ENCODE assay signal across 10 cellular contexts in genomic region chr20:14712302-14712739, GRCh38.
DNase-seq lines count a peak whose midpoint lies in the region; ATAC-seq and TF ChIP-seq lines count a peak whose summit lies in the region.
"Had no signal": no experiment of that assay in that cellular context is flagged by ENCODE, and none has a peak within 500 bp of the region (broad histone marks: within the 10 kb centered on the region; RNA-seq: fewer than 3 reads in every experiment).

No MANE protein-coding gene starts in this region.

- no peak overlapping the region for H3K18ac ChIP-seq in neuronal stem cell (ENCODE audit: low read length)

- H3K79me1 ChIP-seq in neuronal stem cell (ENCODE audit: low read depth, low read length) = no peaks in the 10 kb centered on the region

- no peak overlapping the region for H2BK12ac ChIP-seq in neuronal stem cell (ENCODE audit: low read length)

- H3K27me3 ChIP-seq in PC-3 (ENCODE audit: low read length) (no peaks in the 10 kb centered on the region), neuronal stem cell (ENCODE audit: control insufficient read depth in 3 of 3, insufficient read depth in 3 of 3, low read depth in 1 of 3, low read length in 3 of 3) (no peaks in the 10 kb centered on the region)

- no peaks in the 10 kb centered on the region for H3K9me3 ChIP-seq in PC-3 (ENCODE audit: low read length)
- H3K9me3 ChIP-seq in neuronal stem cell (replicated peaks in 1 of 2; ENCODE audit: control insufficient read depth in 2 of 2, insufficient read depth in 1 of 2, low read depth in 1 of 2, low read length in 2 of 2) = peaks cover 0 to 4% of the 10 kb centered on the region in 2 donors

- no peak overlapping the region for H2BK120ac ChIP-seq in neuronal stem cell (ENCODE audit: low read depth, low read length)

- H3K4me1 ChIP-seq in PC-3 (ENCODE audit: insufficient read depth, low read length) (peaks cover 50% of the 10 kb centered on the region), neuronal stem cell (ENCODE audit: control insufficient read depth in 2 of 2, insufficient read depth in 1 of 2, low read depth in 1 of 2, low read length in 2 of 2) (peaks cover 19 to 22% of the 10 kb centered on the region in 2 donors)

- intact Hi-C loops in PC-3 (cut with micrococcal nuclease) = no loop called here
- intact Hi-C loops in activated CD8-positive, alpha-beta T cell treated with anti-CD3 and anti-CD28 coated beads for 36 hours (cut with micrococcal nuclease) = no loop called here

- H3K4me2 ChIP-seq in PC-3 (ENCODE audit: low read length) = peak overlapping the region; percentile 21
- H3K4me2 ChIP-seq in neuronal stem cell (ENCODE audit: insufficient read depth, low read length, poor library complexity, severe bottlenecking) = no peak overlapping the region

- no TSS peak for BruUV-seq in PC-3 (replicated peaks; lab: Mats Ljungman, UMichigan)

- no peak overlapping the region for H3K4me3 ChIP-seq in PC-3 (ENCODE audit: low read length)
- H3K4me3 ChIP-seq in fibroblast of mammary gland (ENCODE audit: control insufficient read depth, low read depth, low read length) = no peak overlapping the region
- H3K4me3 ChIP-seq in neuronal stem cell (ENCODE audit: low read length in 2 of 2) = no peak overlapping the region

- H2AFZ ChIP-seq in PC-3 (ENCODE audit: low read length) (peak overlapping the region; percentile 23; the same call in 1 of the 2 replicates), neuronal stem cell (ENCODE audit: low read length) (no peak overlapping the region)

- H2BK5ac ChIP-seq in neuronal stem cell (ENCODE audit: low read length) = no peak overlapping the region

- no peak overlapping the region for H2BK15ac ChIP-seq in neuronal stem cell (ENCODE audit: low read length)

- ATAC-seq in PC-3 = peak; percentile 44
- ATAC-seq in activated CD8-positive, alpha-beta T cell treated with anti-CD3 and anti-CD28 coated beads for 36 hours = no peak

- peaks cover 2% of the 10 kb centered on the region for H3K9me3 Mint-ChIP-seq in activated CD8-positive, alpha-beta T cell treated with anti-CD3 and anti-CD28 coated beads for 36 hours

- H3K36me3 ChIP-seq in PC-3 (ENCODE audit: low read depth, low read length) (no peaks in the 10 kb centered on the region), neuronal stem cell (replicated peaks in 1 of 2; ENCODE audit: control insufficient read depth in 2 of 2, insufficient read depth in 2 of 2, low read length in 2 of 2) (no peaks in the 10 kb centered on the region)

- no CpG with 5 or more reads among the region's 6 CpGs for WGBS in neuronal stem cell (ENCODE audit: extremely low coverage in 2 of 2, insufficient read length in 2 of 2, insufficient replicate concordance in 1 of 2), 2 donors

- no peaks in the 10 kb centered on the region for H3K27me3 Mint-ChIP-seq in activated CD8-positive, alpha-beta T cell treated with anti-CD3 and anti-CD28 coated beads for 36 hours

- no peak overlapping the region for H2AK5ac ChIP-seq in neuronal stem cell (ENCODE audit: low read depth, low read length)

- in situ Hi-C loops in Caki2 (cut with HindIII; ENCODE audit: low pct_unique_long_range_greater_than_20kb, low sequenced_read_pairs) = no loop called here

- H3K4ac ChIP-seq in neuronal stem cell (ENCODE audit: low read length) = no peak overlapping the region

- CTCF ChIA-PET in PC-3 (lab: Charles Lee) = interaction anchor here (0.6 kb wide), 1 partner anchor 1377 kb away, joined by 3 read pairs; no protein-coding TSS in a partner anchor
- CTCF ChIA-PET in activated CD8-positive, alpha-beta T cell treated with anti-CD3 and anti-CD28 coated beads for 36 hours (lab: Charles Lee) = no interaction called here

- no peak overlapping the region for H3K23ac ChIP-seq in neuronal stem cell (ENCODE audit: low read depth, low read length, poor library complexity)

- H4K8ac ChIP-seq in neuronal stem cell (ENCODE audit: low read depth, low read length) = no peak overlapping the region

- H3K14ac ChIP-seq in neuronal stem cell (ENCODE audit: low read length) = no peak overlapping the region

- POLR2A ChIA-PET in PC-3 (lab: Charles Lee; ENCODE audit: unreplicated experiment) = no interaction called here
- POLR2A ChIA-PET in activated CD8-positive, alpha-beta T cell treated with anti-CD3 and anti-CD28 coated beads for 36 hours (lab: Charles Lee) = no interaction called here

- no peaks in the 10 kb centered on the region for H4K20me1 ChIP-seq in PC-3 (ENCODE audit: low read length)

- TF ChIP-seq CTCF in PC-3 (conservative IDR thresholded peaks at IDR 0.05; ENCODE audit: low read depth, low read length) (no peak), fibroblast of mammary gland (conservative IDR thresholded peaks at IDR 0.05; ENCODE audit: control insufficient read depth, insufficient read depth, low read depth, low read length) (no peak)
- no peak for TF ChIP-seq CTCF in activated CD8-positive, alpha-beta T cell treated with anti-CD3 and anti-CD28 coated beads for 36 hours (IDR thresholded peaks at IDR 0.05)

- no peak overlapping the region for H3K27ac Mint-ChIP-seq in activated CD8-positive, alpha-beta T cell treated with anti-CD3 and anti-CD28 coated beads for 36 hours

- H3K36me3 Mint-ChIP-seq in activated CD8-positive, alpha-beta T cell treated with anti-CD3 and anti-CD28 coated beads for 36 hours (ENCODE audit: low read depth) = no peaks in the 10 kb centered on the region

- H3K27ac ChIP-seq in PC-3 (ENCODE audit: low read length) = 0 out of 2 replicates have a peak overlapping the region, but pooled peaks have one; percentile 1
- H3K27ac ChIP-seq in neuronal stem cell (replicated peaks; ENCODE audit: low read length) = peak overlapping the region; percentile 7

- H3K4me1 Mint-ChIP-seq in activated CD8-positive, alpha-beta T cell treated with anti-CD3 and anti-CD28 coated beads for 36 hours (ENCODE audit: low read depth) = no peaks in the 10 kb centered on the region

- H3F3A ChIP-seq in PC-3 (ENCODE audit: low read length, unreplicated experiment) = no peaks in the 10 kb centered on the region

- H3K79me2 ChIP-seq in PC-3 (ENCODE audit: low read length) = no peaks in the 10 kb centered on the region

- peak; percentile 86 for DNase-seq in Caki2 (ENCODE audit: low read depth)
- peak; percentile 88 for DNase-seq in PC-3
- DNase-seq in fibroblast of mammary gland (ENCODE audit: low read depth) = peak; percentile 4
- DNase-seq in neuronal stem cell (ENCODE audit: low spot score) = peak; percentile 15
- DNase-seq in GM03348 (ENCODE audit: low spot score) = no peak
- DNase-seq in DMS79 (lab: John Stamatoyannopoulos, UW) = no peak
- no peak for DNase-seq in activated CD8-positive, alpha-beta T cell treated with anti-CD3 and anti-CD28 coated beads for 36 hours
- no peak for DNase-seq in NCI-H1048 (lab: John Stamatoyannopoulos, UW)
- DNase-seq: effector CD8-positive, alpha-beta T cell; midbrain had no signal

- no peak overlapping the region for H4K91ac ChIP-seq in neuronal stem cell (ENCODE audit: low read depth, low read length, poor library complexity)

- H3K4me3 Mint-ChIP-seq in activated CD8-positive, alpha-beta T cell treated with anti-CD3 and anti-CD28 coated beads for 36 hours = no peak overlapping the region

- no peak overlapping the region for H3K9ac ChIP-seq in PC-3 (ENCODE audit: low read length)
- H3K9ac ChIP-seq in neuronal stem cell (ENCODE audit: low read depth, low read length, poor library complexity) = no peak overlapping the region

- no peaks in the 10 kb centered on the region for H3K9me2 ChIP-seq in PC-3 (replicated peaks; ENCODE audit: low read length)

Comparison
In these comparisons a context has a peak if more than half of its experiments do, and no peak if none do; other contexts are left out.
1. DNase-seq: peak in Caki2 (single experiment), PC-3 (single experiment), fibroblast of mammary gland (single experiment) and neuronal stem cell (single experiment); none in GM03348 (single experiment), DMS79 (single experiment), activated CD8-positive, alpha-beta T cell treated with anti-CD3 and anti-CD28 coated beads for 36 hours (single experiment) and NCI-H1048 (single experiment).